16 cellular contexts compared by ENCODE assay signal in the genomic region with DNA sequence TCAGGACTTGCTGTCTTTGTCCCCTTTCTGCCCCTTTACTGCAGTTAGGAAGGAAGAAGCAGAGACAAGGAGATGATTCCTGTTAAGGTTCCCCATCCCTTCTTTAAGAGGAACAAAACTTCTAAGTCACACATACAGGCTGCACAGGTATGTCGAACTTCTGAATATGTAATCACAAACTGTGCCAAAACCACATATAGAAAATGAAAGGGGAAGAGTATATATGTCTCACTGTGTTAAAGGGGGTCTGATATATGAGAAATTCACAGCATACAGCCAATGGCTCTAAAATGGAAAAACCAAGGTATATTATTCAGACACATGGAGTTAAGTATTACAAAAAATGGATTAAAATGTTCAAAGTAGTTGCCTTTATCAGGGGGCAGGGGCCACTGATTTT. TPM values are rescaled to one million over a fixed set of nuclear protein-coding genes. Genes with fewer than 3 reads are reported as not detected.
DNase-seq lines count a peak whose midpoint lies in the region; ATAC-seq lines count a peak whose summit lies in the region.
"Had no signal": no experiment of that assay in that cellular context is flagged by ENCODE, and none has a peak within 500 bp of the region (broad histone marks: within the 10 kb centered on the region; RNA-seq: fewer than 3 reads in every experiment).

No MANE protein-coding gene starts in this region.

- peaks cover 54% of the 10 kb centered on the region for H3K4me1 Mint-ChIP-seq in stimulated activated naive CD8-positive, alpha-beta T cell treated with anti-CD3 and anti-CD28 coated beads, Interleukin-15, amount 100 ng/mL, for 72 hours
- peaks cover 31% of the 10 kb centered on the region for H3K4me1 Mint-ChIP-seq in activated naive CD8-positive, alpha-beta T cell treated with anti-CD3 and anti-CD28 coated beads for 36 hours
- H3K4me1 Mint-ChIP-seq: GM23338 had no signal

- H3K9me3 Mint-ChIP-seq in stimulated activated naive CD8-positive, alpha-beta T cell treated with anti-CD3 and anti-CD28 coated beads, Interleukin-15, amount 100 ng/mL, for 72 hours, result no peaks in the 10 kb centered on the region
- H3K9me3 Mint-ChIP-seq in activated naive CD8-positive, alpha-beta T cell treated with anti-CD3 and anti-CD28 coated beads for 36 hours, result no peaks in the 10 kb centered on the region
- H3K9me3 Mint-ChIP-seq: activated naive CD4-positive, alpha-beta T cell treated with anti-CD3 and anti-CD28 coated beads, Interleukin-2, amount 50 U/mL, for 72 hours; dendritic cell treated with granulocyte-macrophage colony-stimulating factor and Interleukin-4, amounts not matched to agents 40 ng/mL and 50 ng/mL, for 4 days; GM23338 had no signal

- no peak overlapping the region for H3K4me3 Mint-ChIP-seq in stimulated activated naive CD8-positive, alpha-beta T cell treated with anti-CD3 and anti-CD28 coated beads, Interleukin-15, amount 100 ng/mL, for 72 hours
- no peak overlapping the region for H3K4me3 Mint-ChIP-seq in activated naive CD8-positive, alpha-beta T cell treated with anti-CD3 and anti-CD28 coated beads for 36 hours
- H3K4me3 Mint-ChIP-seq: dendritic cell treated with granulocyte-macrophage colony-stimulating factor and Interleukin-4, amounts not matched to agents 40 ng/mL and 50 ng/mL, for 4 days; GM23338 had no signal

- DNase-seq in stimulated activated naive CD8-positive, alpha-beta T cell treated with anti-CD3 and anti-CD28 coated beads, Interleukin-15, amount 100 ng/mL, for 72 hours, result no peak
- DNase-seq in stimulated activated naive CD8-positive, alpha-beta T cell treated with anti-CD3 and anti-CD28 coated beads, Interleukin-15, Interleukin-2, amounts not matched to agents 100 U/mL and 50 U/mL, for 24 hours, result no peak
- no peak for DNase-seq in stimulated activated CD4-positive, alpha-beta T cell treated with anti-CD3 and anti-CD28 coated beads, Interleukin-4, amount 100 ng/mL, for 4 hours
- DNase-seq in activated naive CD8-positive, alpha-beta T cell treated with anti-CD3 and anti-CD28 coated beads for 36 hours, result no peak
- DNase-seq in C1 segment of cervical spinal cord (lab: John Stamatoyannopoulos, UW) (no peak), cerebellum (ENCODE audit: low spot score) (no peak)
- DNase-seq: DND-41, left ventricle myocardium superior, NCI-H2029 treated with DMSO at 0.1 percent for 48 hours, testis had no signal

- peaks cover 26% of the 10 kb centered on the region for H3K36me3 Mint-ChIP-seq in activated naive CD8-positive, alpha-beta T cell treated with anti-CD3 and anti-CD28 coated beads for 36 hours

- no peak overlapping the region for H3K27ac Mint-ChIP-seq in stimulated activated naive CD8-positive, alpha-beta T cell treated with anti-CD3 and anti-CD28 coated beads, Interleukin-15, amount 100 ng/mL, for 72 hours
- H3K27ac Mint-ChIP-seq in activated naive CD8-positive, alpha-beta T cell treated with anti-CD3 and anti-CD28 coated beads for 36 hours, result no peak overlapping the region
- H3K27ac Mint-ChIP-seq: activated naive CD4-positive, alpha-beta T cell treated with anti-CD3 and anti-CD28 coated beads, Interleukin-2, amount 50 U/mL, for 72 hours; dendritic cell treated with granulocyte-macrophage colony-stimulating factor and Interleukin-4, amounts not matched to agents 40 ng/mL and 50 ng/mL, for 4 days; GM23338 had no signal

- ATAC-seq in stimulated activated naive CD8-positive, alpha-beta T cell treated with anti-CD3 and anti-CD28 coated beads, Interleukin-15, amount 100 ng/mL, for 72 hours, result peak; percentile 52
- ATAC-seq in stimulated activated naive CD8-positive, alpha-beta T cell treated with anti-CD3 and anti-CD28 coated beads, Interleukin-15, Interleukin-2, amounts not matched to agents 100 U/mL and 50 U/mL, for 24 hours, result no peak
- peak; percentile 69 for ATAC-seq in HG02571 (IDR thresholded peaks at IDR 0.05; ENCODE audit: unreplicated experiment)
- peak; percentile 81 for ATAC-seq in HG03280 (IDR thresholded peaks at IDR 0.05; ENCODE audit: unreplicated experiment)
- ATAC-seq: activated naive CD4-positive, alpha-beta T cell treated with anti-CD3 and anti-CD28 coated beads, Interleukin-2, amount 50 U/mL, for 72 hours; GM23338; left ventricle myocardium superior; Right ventricle myocardium inferior had no signal

- no peaks in the 10 kb centered on the region for H3K27me3 Mint-ChIP-seq in stimulated activated naive CD8-positive, alpha-beta T cell treated with anti-CD3 and anti-CD28 coated beads, Interleukin-15, amount 100 ng/mL, for 72 hours
- no peaks in the 10 kb centered on the region for H3K27me3 Mint-ChIP-seq in activated naive CD8-positive, alpha-beta T cell treated with anti-CD3 and anti-CD28 coated beads for 36 hours
- H3K27me3 Mint-ChIP-seq: dendritic cell treated with granulocyte-macrophage colony-stimulating factor and Interleukin-4, amounts not matched to agents 40 ng/mL and 50 ng/mL, for 4 days had no signal

RNA-seq across cellular contexts. Expression of a gene that starts 11.7 kb away (rescaled TPM):
- 10 to 100 TPM; 49.2 to 49.3 TPM for total RNA-seq in activated naive CD8-positive, alpha-beta T cell treated with anti-CD3 and anti-CD28 coated beads for 36 hours
- 45.4 TPM for total RNA-seq in cerebellum

RNA-seq across cellular contexts. Expression of a gene that starts 17.3 kb away (rescaled TPM):
- 10 to 100 TPM; 12.4 to 14.3 TPM for total RNA-seq in activated naive CD8-positive, alpha-beta T cell treated with anti-CD3 and anti-CD28 coated beads for 36 hours
- 27.7 TPM for total RNA-seq in cerebellum

RNA-seq across cellular contexts. Expression of a gene that starts 49.0 kb away (rescaled TPM):
- total RNA-seq in activated naive CD8-positive, alpha-beta T cell treated with anti-CD3 and anti-CD28 coated beads for 36 hours, result 1 to 10 TPM; 7.6 to 7.8 TPM
- 25.3 TPM for total RNA-seq in cerebellum
